17 cellular contexts compared by ENCODE assay signal in the genomic region with DNA sequence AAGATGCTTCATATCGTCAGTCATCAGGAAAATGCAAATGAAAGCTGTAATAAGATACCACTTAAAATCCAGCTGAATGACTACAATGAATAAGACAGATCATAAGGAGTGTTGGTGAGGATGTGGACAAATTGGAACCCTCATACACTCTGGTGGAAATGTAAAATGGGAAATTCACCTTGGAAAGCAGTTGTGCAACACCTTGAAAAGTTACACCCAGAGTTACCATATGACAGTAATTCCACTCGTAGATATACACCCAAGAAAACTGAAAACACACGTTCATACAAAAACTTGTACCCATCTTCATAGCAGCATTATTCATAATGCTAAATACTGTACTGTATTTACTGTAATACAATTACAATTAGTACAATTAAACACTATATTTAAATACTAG. TPM values are rescaled to one million over a fixed set of nuclear protein-coding genes. Genes with fewer than 3 reads are reported as not detected.
DNase-seq lines count a peak whose midpoint lies in the region; ATAC-seq and TF ChIP-seq lines count a peak whose summit lies in the region.
"Had no signal": no experiment of that assay in that cellular context is flagged by ENCODE, and none has a peak within 500 bp of the region (broad histone marks: within the 10 kb centered on the region; RNA-seq: fewer than 3 reads in every experiment).

No MANE protein-coding gene starts in this region.

- no peaks in the 10 kb centered on the region for H3K27me3 ChIP-seq in PC-3 (ENCODE audit: low read length)
- no peaks in the 10 kb centered on the region for H3K27me3 ChIP-seq in fibroblast of lung (ENCODE audit: control insufficient read depth, insufficient read depth, low read length)
- H3K27me3 ChIP-seq in ovary: no peaks in the 10 kb centered on the region

- POLR2A ChIA-PET in PC-3 (lab: Charles Lee; ENCODE audit: unreplicated experiment): no interaction called here

- no peak for TF ChIP-seq POLR2A in ovary (IDR thresholded peaks at IDR 0.05)

- H3F3A ChIP-seq in PC-3 (ENCODE audit: low read length, unreplicated experiment): no peaks in the 10 kb centered on the region

- H3K79me2 ChIP-seq in PC-3 (ENCODE audit: low read length): peaks cover 43% of the 10 kb centered on the region
- peaks cover 16% of the 10 kb centered on the region for H3K79me2 ChIP-seq in fibroblast of lung (ENCODE audit: control insufficient read depth, insufficient read depth, low read length)

- H3K4me2 ChIP-seq in PC-3 (ENCODE audit: low read length): 0 out of 2 replicates have a peak overlapping the region, but pooled peaks have one; percentile 6
- H3K4me2 ChIP-seq in fibroblast of lung (ENCODE audit: extremely low read depth, insufficient read depth, low read length): peak overlapping the region; percentile 32
- H3K4me2 ChIP-seq: BLaER1 treated with 17β-estradiol and CSF1 and Interleukin-3, amounts not matched to agents 10 nM and 100 nM had no signal

- H3K36me3 ChIP-seq in PC-3 (ENCODE audit: low read depth, low read length): no peaks in the 10 kb centered on the region
- no peaks in the 10 kb centered on the region for H3K36me3 ChIP-seq in fibroblast of lung (ENCODE audit: control insufficient read depth, insufficient read depth, low read length)
- no peaks in the 10 kb centered on the region for H3K36me3 ChIP-seq in ovary
- H3K36me3 ChIP-seq: BLaER1 treated with 17β-estradiol and CSF1 and Interleukin-3, amounts not matched to agents 10 nM and 100 nM had no signal

- H3K27ac ChIP-seq in PC-3 (ENCODE audit: low read length) (no peak overlapping the region), fibroblast of lung (ENCODE audit: insufficient read depth, low read length) (no peak overlapping the region), ovary (no peak overlapping the region)
- H3K27ac ChIP-seq: BLaER1 treated with 17β-estradiol and CSF1 and Interleukin-3, amounts not matched to agents 10 nM and 100 nM had no signal

- no peak overlapping the region for H2AFZ ChIP-seq in PC-3 (ENCODE audit: low read length)
- H2AFZ ChIP-seq in fibroblast of lung (ENCODE audit: low read length): no peak overlapping the region

- H3K4me3 Mint-ChIP-seq in type B pancreatic cell: peak overlapping the region; percentile 63
- H3K4me3 Mint-ChIP-seq: T-cell had no signal

- H3K9me3 Mint-ChIP-seq in type B pancreatic cell: no peaks in the 10 kb centered on the region

- H3K4me1 ChIP-seq in PC-3 (ENCODE audit: insufficient read depth, low read length) (peaks cover 18% of the 10 kb centered on the region), fibroblast of lung (ENCODE audit: control insufficient read depth, extremely low read depth, insufficient read depth, low read length) (peaks cover 2% of the 10 kb centered on the region), ovary (ENCODE audit: insufficient read depth) (peaks cover 5% of the 10 kb centered on the region)

- intact Hi-C loops in PC-3 (cut with micrococcal nuclease) (no loop called here), ovary (cut with DNase I) (no loop called here)

- H4K20me1 ChIP-seq in PC-3 (ENCODE audit: low read length): no peaks in the 10 kb centered on the region
- no peaks in the 10 kb centered on the region for H4K20me1 ChIP-seq in fibroblast of lung (ENCODE audit: control insufficient read depth, extremely low read depth, insufficient read depth, low read length)
- H4K20me1 ChIP-seq: BLaER1 treated with 17β-estradiol and CSF1 and Interleukin-3, amounts not matched to agents 10 nM and 100 nM had no signal

- no peak for TF ChIP-seq EP300 in ovary (IDR thresholded peaks at IDR 0.05)

- peak in 2 of 3 experiments; percentile 14 to 25 for DNase-seq in NCI-H1417 (lab: John Stamatoyannopoulos, UW)
- DNase-seq in NCI-H1417 treated with DMSO at 0.1 percent for 48 hours (lab: John Stamatoyannopoulos, UW): no peak
- no peak for DNase-seq in PC-3
- DNase-seq in fibroblast of lung (ENCODE audit: low read depth in 2 of 2): no peak
- no peak for DNase-seq in type B pancreatic cell (ENCODE audit: extremely low spot score, unreplicated experiment)
- DNase-seq in ovary: no peak
- DNase-seq: 8988T, DMS 273 treated with DMSO at 0.1 percent for 48 hours, H7, Kasumi-1, NCI-H1105 treated with DMSO at 0.1 percent for 48 hours, NCI-H1930, NCI-H748 treated with DMSO at 0.1 percent for 48 hours, T-cell had no signal

- CTCF ChIA-PET in PC-3 (lab: Charles Lee): no interaction called here

- H3K27ac Mint-ChIP-seq in type B pancreatic cell: no peak overlapping the region

- no peaks in the 10 kb centered on the region for H3K9me2 ChIP-seq in PC-3 (replicated peaks; ENCODE audit: low read length)

- peaks cover 10% of the 10 kb centered on the region for H3K36me3 Mint-ChIP-seq in type B pancreatic cell
- H3K36me3 Mint-ChIP-seq: T-cell had no signal

- ATAC-seq in PC-3 (no peak), GM18868 (IDR thresholded peaks at IDR 0.05; ENCODE audit: unreplicated experiment) (no peak), HG02759 (IDR thresholded peaks at IDR 0.05; ENCODE audit: unreplicated experiment) (no peak)
- ATAC-seq: T-cell had no signal

- H3K9me3 ChIP-seq in PC-3 (ENCODE audit: low read length): no peaks in the 10 kb centered on the region
- H3K9me3 ChIP-seq in fibroblast of lung (ENCODE audit: control insufficient read depth, insufficient read depth, low read depth, low read length): no peaks in the 10 kb centered on the region
- H3K9me3 ChIP-seq in ovary: no peaks in the 10 kb centered on the region

- no peaks in the 10 kb centered on the region for H3K27me3 Mint-ChIP-seq in type B pancreatic cell
- H3K27me3 Mint-ChIP-seq: T-cell had no signal

- H3K4me1 Mint-ChIP-seq in type B pancreatic cell (ENCODE audit: unreplicated experiment): peaks cover 4% of the 10 kb centered on the region

- no TSS peak for BruUV-seq in PC-3 (replicated peaks; lab: Mats Ljungman, UMichigan)

- H3K4me3 ChIP-seq in PC-3 (ENCODE audit: low read length): no peak overlapping the region
- H3K4me3 ChIP-seq in fibroblast of lung (replicated peaks in 1 of 4; ENCODE audit: control extremely low read depth in 1 of 4, insufficient read depth in 1 of 4, low read depth in 3 of 4, low read length in 4 of 4): peak overlapping the region in 1 of 4 experiments; percentile 15
- H3K4me3 ChIP-seq in ovary: no peak overlapping the region
- H3K4me3 ChIP-seq: BLaER1 treated with 17β-estradiol and CSF1 and Interleukin-3, amounts not matched to agents 10 nM and 100 nM had no signal

- TF ChIP-seq CTCF in PC-3 (conservative IDR thresholded peaks at IDR 0.05; ENCODE audit: low read depth, low read length): no peak
- TF ChIP-seq CTCF in fibroblast of lung (conservative IDR thresholded peaks at IDR 0.05 in 1 of 2, IDR thresholded peaks at IDR 0.05 in 1 of 2; ENCODE audit: low read depth in 1 of 2, low read length in 2 of 2): no peak
- no peak for TF ChIP-seq CTCF in type B pancreatic cell (conservative IDR thresholded peaks at IDR 0.05)
- no peak for TF ChIP-seq CTCF in ovary (IDR thresholded peaks at IDR 0.05)

- H3K9ac ChIP-seq in PC-3 (ENCODE audit: low read length) (no peak overlapping the region), fibroblast of lung (ENCODE audit: insufficient read depth, low read length) (no peak overlapping the region)
- H3K9ac ChIP-seq: BLaER1 treated with 17β-estradiol and CSF1 and Interleukin-3, amounts not matched to agents 10 nM and 100 nM had no signal

- 74 to 82% (median 76%) methylated on average over 3 of the region's 3 CpGs for WGBS in ovary, 3 donors

RNA-seq across cellular contexts. Expression of a gene that starts 2.3 kb away (rescaled TPM):
- total RNA-seq in PC-3 (2014; rRNA removed) (8.2 and 10.4 TPM in 2 replicates), fibroblast of lung (25.7 and 30.4 TPM in 2 replicates), type B pancreatic cell (ENCODE audit: low replicate concordance) (18.8 and 26.4 TPM in 2 replicates), ovary (10 to 100 TPM; 15.9 to 31.0 (median 25.8) TPM)
- polyA plus RNA-seq in fibroblast of lung (3.5 and 4.1 TPM in 2 replicates), ovary (10 to 100 TPM; 17.2 to 35.8 TPM)
- 9.3 and 13.2 TPM in 2 replicates for polyA plus RNA-seq in fibroblast of lung (2012)
- polyA minus RNA-seq in fibroblast of lung (ENCODE audit: low replicate concordance): 4.9 and 16.3 TPM in 2 replicates

RNA-seq across cellular contexts. Expression of a gene that starts 4.2 kb away (rescaled TPM):
- total RNA-seq in PC-3 (2014; rRNA removed) (10.6 and 14.9 TPM in 2 replicates), fibroblast of lung (10.0 and 20.1 TPM in 2 replicates), type B pancreatic cell (ENCODE audit: low replicate concordance) (26.9 and 27.0 TPM in 2 replicates), ovary (10 to 100 TPM; 16.6 to 39.7 (median 19.6) TPM)
- polyA plus RNA-seq in fibroblast of lung (23.8 and 26.3 TPM in 2 replicates), ovary (10 to 100 TPM; 11.3 to 33.8 TPM)
- 14.5 and 14.6 TPM in 2 replicates for polyA plus RNA-seq in fibroblast of lung (2012)
- 9.7 and 12.5 TPM in 2 replicates for polyA minus RNA-seq in fibroblast of lung (ENCODE audit: low replicate concordance)

Comparison
In these comparisons a context has a peak if more than half of its experiments do, and no peak if none do; other contexts are left out.
1. DNase-seq: peak in NCI-H1417 (2 of 3); none in NCI-H1417 treated with DMSO at 0.1 percent for 48 hours (single experiment), PC-3 (single experiment), fibroblast of lung (0 of 2), type B pancreatic cell (single experiment) and ovary (0 of 5).